ENCODE assay signal across 8 cellular contexts in the genomic region with DNA sequence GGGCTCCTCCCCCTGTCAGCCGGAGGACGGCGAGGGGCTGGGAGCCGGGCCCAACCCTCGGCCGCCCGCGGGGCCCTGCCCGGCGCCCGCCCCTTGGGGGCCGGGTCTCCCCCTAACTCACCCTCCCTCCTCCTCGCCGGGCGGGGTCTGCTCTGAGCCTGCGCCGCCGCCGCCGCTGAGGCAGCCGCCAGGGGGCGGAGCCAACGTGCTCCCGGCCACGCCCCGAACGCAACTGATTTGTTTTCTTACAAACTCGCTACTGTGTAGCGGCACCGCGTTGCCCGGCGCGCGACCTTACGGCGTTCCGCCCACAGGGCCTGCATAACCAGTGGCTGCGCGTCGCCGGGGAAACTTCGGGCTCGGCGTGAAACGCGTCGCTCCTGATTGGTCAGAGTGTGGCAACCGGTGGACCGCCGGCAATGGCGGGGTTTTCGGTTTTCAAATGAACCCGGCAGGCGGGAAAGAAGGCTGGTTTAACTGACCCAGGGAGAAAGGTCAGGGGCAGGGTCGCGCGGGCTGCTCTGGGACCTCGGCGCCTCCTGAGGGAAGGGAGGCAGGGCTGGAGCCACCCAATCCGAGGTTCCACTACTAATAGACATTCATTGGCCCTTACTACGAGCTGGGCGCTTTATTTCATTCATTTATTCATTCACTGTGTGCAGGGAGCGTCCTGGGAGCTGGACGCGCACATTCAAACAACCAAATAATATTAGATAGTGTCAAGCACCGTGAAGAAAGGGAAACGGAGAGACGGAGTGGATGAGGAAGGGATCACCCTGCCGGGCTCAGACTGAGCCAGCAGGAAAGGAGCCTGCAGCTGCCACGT. TPM values are rescaled to one million over a fixed set of nuclear protein-coding genes. Genes with fewer than 3 reads are reported as not detected.
DNase-seq lines count a peak whose midpoint lies in the region; ATAC-seq and TF ChIP-seq lines count a peak whose summit lies in the region.

A gene (minus strand): TSS at position 154 of the 826 bp plus-strand sequence. CDS start 326 bp downstream, outside the sequence.

- peak within 1 kb of the TSS; percentile 98 for H3K27ac Mint-ChIP-seq in activated CD4-positive, alpha-beta T cell treated with anti-CD3 and anti-CD28 coated beads, Interleukin-2, amount 10 ng/mL, durations not matched to agents 24 days and 14 days

- H3K36me3 ChIP-seq in BLaER1, result peaks cover 15% of the 10 kb centered on the region

- H3K4me1 Mint-ChIP-seq in activated CD4-positive, alpha-beta T cell treated with anti-CD3 and anti-CD28 coated beads, Interleukin-2, amount 10 ng/mL, durations not matched to agents 24 days and 14 days, result peaks cover 47% of the 10 kb centered on the region

- H3K4me3 Mint-ChIP-seq in activated CD4-positive, alpha-beta T cell treated with anti-CD3 and anti-CD28 coated beads, Interleukin-2, amount 10 ng/mL, durations not matched to agents 24 days and 14 days, result peak within 1 kb of the TSS; percentile 99

- peak within 1 kb of the TSS; percentile 94 for H3K9ac ChIP-seq in BLaER1

- peak; percentile 36 for TF ChIP-seq CTCF in coronary artery (IDR thresholded peaks at IDR 0.05)

- H3K4me1 ChIP-seq in BLaER1, result peaks cover 60% of the 10 kb centered on the region

- no peaks in the 10 kb centered on the region for H3K9me3 Mint-ChIP-seq in activated CD4-positive, alpha-beta T cell treated with anti-CD3 and anti-CD28 coated beads, Interleukin-2, amount 10 ng/mL, durations not matched to agents 24 days and 14 days

- H3K9me3 ChIP-seq in BLaER1, result no peaks in the 10 kb centered on the region

- intact Hi-C loops in activated CD4-positive, alpha-beta T cell treated with anti-CD3 and anti-CD28 coated beads, Interleukin-2, amount 10 ng/mL, durations not matched to agents 24 days and 14 days (cut with micrococcal nuclease), result loop anchor here (1.0 to 10.0 kb wide), 10 partner anchors 26 to 464 kb away; a partner anchor contains a TSS

- peaks cover 3% of the 10 kb centered on the region for H3K27me3 Mint-ChIP-seq in activated CD4-positive, alpha-beta T cell treated with anti-CD3 and anti-CD28 coated beads, Interleukin-2, amount 10 ng/mL, durations not matched to agents 24 days and 14 days

- DNase-seq in NCI-H526 treated with DMSO at 0.1 percent for 48 hours (lab: John Stamatoyannopoulos, UW), result peak; percentile 90
- DNase-seq in activated CD4-positive, alpha-beta T cell treated with anti-CD3 and anti-CD28 coated beads, Interleukin-2, amount 10 ng/mL, durations not matched to agents 24 days and 14 days, result peak; percentile 100
- DNase-seq in coronary artery (ENCODE audit: low spot score), result peak; percentile 100
- peak; percentile 100 for DNase-seq in left kidney (ENCODE audit: low read depth, low spot score)
- DNase-seq in stimulated activated CD4-positive, alpha-beta T cell treated with anti-CD3 and anti-CD28 coated beads, Interleukin-2, amount 100 ng/mL, for 24 hours, result peak; percentile 99 to 100

- H3K27ac ChIP-seq in BLaER1 (peak within 1 kb of the TSS; percentile 97), coronary artery (peak within 1 kb of the TSS; percentile 88 to 94)

- H3K36me3 Mint-ChIP-seq in activated CD4-positive, alpha-beta T cell treated with anti-CD3 and anti-CD28 coated beads, Interleukin-2, amount 10 ng/mL, durations not matched to agents 24 days and 14 days (ENCODE audit: low read depth), result peaks cover 30% of the 10 kb centered on the region

- H4K20me1 ChIP-seq in BLaER1, result no peaks in the 10 kb centered on the region

- H3K4me3 ChIP-seq in BLaER1 (peak within 1 kb of the TSS; percentile 91), coronary artery (peak within 1 kb of the TSS; percentile 94)

- H3K27me3 ChIP-seq in BLaER1, result no peaks in the 10 kb centered on the region

- H3K4me2 ChIP-seq in BLaER1, result peak within 1 kb of the TSS; percentile 99

- ATAC-seq in GM19324 (IDR thresholded peaks at IDR 0.05; ENCODE audit: low FRiP score, unreplicated experiment) (peak; percentile 72), HG03469 (IDR thresholded peaks at IDR 0.05; ENCODE audit: unreplicated experiment) (peak; percentile 51)

RNA-seq across cellular contexts. Expression of the gene that starts here (rescaled TPM):
- total RNA-seq in activated CD4-positive, alpha-beta T cell treated with anti-CD3 and anti-CD28 coated beads, Interleukin-2, amount 10 ng/mL, durations not matched to agents 24 days and 14 days, result 41.0 and 44.2 TPM in 2 replicates

Comparison
In these comparisons a context has a peak if more than half of its experiments do, and no peak if none do; other contexts are left out.
1. Peak in every context shown above with its lines: DNase-seq, ATAC-seq, H3K4me3 ChIP-seq and H3K27ac ChIP-seq.